ENCODE assay signal across 20 cellular contexts in the genomic region with DNA sequence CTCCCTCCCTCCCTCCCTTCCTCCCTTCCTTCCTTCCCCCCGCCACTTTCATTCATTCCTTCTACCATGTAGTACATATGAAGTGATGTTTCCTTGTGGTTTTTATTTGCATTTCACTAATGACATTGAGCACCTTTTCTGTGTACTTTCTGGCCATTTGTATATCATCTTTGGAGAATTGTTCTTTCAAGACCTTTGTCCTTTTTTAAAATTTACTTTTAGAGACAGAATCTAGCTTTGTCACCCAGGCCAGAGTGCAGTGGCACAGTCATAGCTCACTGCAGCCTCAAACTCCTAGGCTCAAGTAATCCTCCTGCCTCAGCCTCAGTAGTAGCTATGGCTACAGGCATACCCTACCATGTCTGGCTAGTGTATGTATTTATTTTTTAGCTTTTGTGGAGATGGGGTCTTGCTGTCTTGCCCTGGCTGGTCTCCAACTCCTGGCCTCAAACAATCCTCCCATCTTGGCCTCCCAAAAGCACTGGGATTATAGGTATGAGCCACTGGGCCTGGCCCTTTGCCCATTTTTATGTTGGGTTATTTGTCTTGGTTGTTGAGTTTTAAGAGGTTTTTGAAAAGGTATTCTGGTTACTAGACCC. TPM values are rescaled to one million over a fixed set of nuclear protein-coding genes. Genes with fewer than 3 reads are reported as not detected.
DNase-seq lines count a peak whose midpoint lies in the region; ATAC-seq and TF ChIP-seq lines count a peak whose summit lies in the region.
"Had no signal": no experiment of that assay in that cellular context is flagged by ENCODE, and none has a peak within 500 bp of the region (broad histone marks: within the 10 kb centered on the region; RNA-seq: fewer than 3 reads in every experiment).

No MANE protein-coding gene starts in this region.

- H3K4me3 ChIP-seq in osteoblast (ENCODE audit: insufficient read depth, low read length) (no peak overlapping the region), BE2C (ENCODE audit: low read depth, low read length) (no peak overlapping the region)
- H3K4me3 ChIP-seq: body of pancreas, dorsolateral prefrontal cortex, hepatocyte, tibial artery had no signal

- CTCF ChIA-PET in activated CD4-positive, alpha-beta T cell treated with anti-CD3 and anti-CD28 coated beads, Interleukin-2, amount 10 ng/mL, durations not matched to agents 7 days and 5 days (lab: Charles Lee) = interaction anchor here (0.9 kb wide), 1 partner anchor 12 kb away, joined by 3 read pairs; no protein-coding TSS in a partner anchor

- no peaks in the 10 kb centered on the region for H3K9me3 ChIP-seq in osteoblast (ENCODE audit: low read depth, low read length)
- H3K9me3 ChIP-seq in BE2C = no peaks in the 10 kb centered on the region
- H3K9me3 ChIP-seq: body of pancreas, neutrophil, tibial artery had no signal

- no peak overlapping the region for H3K4me3 Mint-ChIP-seq in activated CD4-positive, alpha-beta T cell treated with anti-CD3 and anti-CD28 coated beads, Interleukin-2, amount 10 ng/mL, durations not matched to agents 7 days and 5 days
- no peak overlapping the region for H3K4me3 Mint-ChIP-seq in T-helper 2 cell treated with Interferon-gamma antibody and Interleukin-4, amounts not matched to agents 5 μg/mL and 100 μg/mL, for 36 hours
- H3K4me3 Mint-ChIP-seq: CD4-positive, alpha-beta T cell had no signal

- peak overlapping the region; percentile 9 for H3K4me2 ChIP-seq in osteoblast (ENCODE audit: insufficient read depth, low read length)
- H3K4me2 ChIP-seq: hepatocyte had no signal

- POLR2A ChIA-PET in activated CD4-positive, alpha-beta T cell treated with anti-CD3 and anti-CD28 coated beads, Interleukin-2, amount 10 ng/mL, durations not matched to agents 7 days and 5 days (lab: Charles Lee) = no interaction called here

- TF ChIP-seq CTCF in osteoblast (IDR thresholded peaks at IDR 0.05; ENCODE audit: extremely low read depth, low read depth, low read length) = no peak
- no peak for TF ChIP-seq CTCF in BE2C (IDR thresholded peaks at IDR 0.05; ENCODE audit: low read depth, low read length)

- H2AFZ ChIP-seq in osteoblast (ENCODE audit: low read length) = no peak overlapping the region
- H2AFZ ChIP-seq: hepatocyte had no signal

- peak; percentile 41 for ATAC-seq in HG02610 (IDR thresholded peaks at IDR 0.05; ENCODE audit: unreplicated experiment)
- ATAC-seq: body of pancreas had no signal

- H3K4me1 ChIP-seq in osteoblast (ENCODE audit: insufficient read depth, low read length) (peaks cover 7% of the 10 kb centered on the region), BE2C (no peaks in the 10 kb centered on the region)
- H3K4me1 ChIP-seq: body of pancreas had no signal

- no peaks in the 10 kb centered on the region for H4K20me1 ChIP-seq in osteoblast (ENCODE audit: insufficient read depth, low read length)

- peaks cover 13% of the 10 kb centered on the region for H3K36me3 Mint-ChIP-seq in activated CD4-positive, alpha-beta T cell treated with anti-CD3 and anti-CD28 coated beads, Interleukin-2, amount 10 ng/mL, durations not matched to agents 7 days and 5 days (ENCODE audit: low read depth)
- H3K36me3 Mint-ChIP-seq in T-helper 2 cell treated with Interferon-gamma antibody and Interleukin-4, amounts not matched to agents 5 μg/mL and 100 μg/mL, for 36 hours (ENCODE audit: low read depth) = peaks cover 25% of the 10 kb centered on the region

- peak overlapping the region; percentile 61 for H3K27ac ChIP-seq in osteoblast (ENCODE audit: low read depth, low read length)
- H3K27ac ChIP-seq: body of pancreas, hepatocyte, neutrophil, tibial artery had no signal

- H3K27me3 Mint-ChIP-seq in activated CD4-positive, alpha-beta T cell treated with anti-CD3 and anti-CD28 coated beads, Interleukin-2, amount 10 ng/mL, durations not matched to agents 7 days and 5 days = no peaks in the 10 kb centered on the region
- no peaks in the 10 kb centered on the region for H3K27me3 Mint-ChIP-seq in T-helper 2 cell treated with Interferon-gamma antibody and Interleukin-4, amounts not matched to agents 5 μg/mL and 100 μg/mL, for 36 hours (ENCODE audit: low read depth)
- H3K27me3 Mint-ChIP-seq: CD4-positive, alpha-beta T cell had no signal

- H3K4me1 Mint-ChIP-seq in activated CD4-positive, alpha-beta T cell treated with anti-CD3 and anti-CD28 coated beads, Interleukin-2, amount 10 ng/mL, durations not matched to agents 7 days and 5 days = peaks cover 8% of the 10 kb centered on the region
- peaks cover 7% of the 10 kb centered on the region for H3K4me1 Mint-ChIP-seq in T-helper 2 cell treated with Interferon-gamma antibody and Interleukin-4, amounts not matched to agents 5 μg/mL and 100 μg/mL, for 36 hours (ENCODE audit: low read depth)

- peak overlapping the region; percentile 26 for H3K27ac Mint-ChIP-seq in activated CD4-positive, alpha-beta T cell treated with anti-CD3 and anti-CD28 coated beads, Interleukin-2, amount 10 ng/mL, durations not matched to agents 7 days and 5 days
- peak overlapping the region; percentile 73 for H3K27ac Mint-ChIP-seq in T-helper 2 cell treated with Interferon-gamma antibody and Interleukin-4, amounts not matched to agents 5 μg/mL and 100 μg/mL, for 36 hours
- H3K27ac Mint-ChIP-seq: CD4-positive, alpha-beta T cell had no signal

- no peak for DNase-seq in activated CD4-positive, alpha-beta T cell treated with anti-CD3 and anti-CD28 coated beads, Interleukin-2, amount 10 ng/mL, durations not matched to agents 7 days and 5 days
- DNase-seq in activated CD4-positive, alpha-beta T cell treated with anti-CD3 and anti-CD28 coated beads, Interleukin-2, amount 50 U/mL, for 4 hours = no peak
- no peak for DNase-seq in T-helper 2 cell treated with Interferon-gamma antibody and Interleukin-4, amounts not matched to agents 5 μg/mL and 100 μg/mL, for 36 hours (ENCODE audit: low spot score)
- DNase-seq in osteoblast (ENCODE audit: insufficient read length, low spot score, missing footprints) (no peak), NCI-H1417 (lab: John Stamatoyannopoulos, UW) (no peak), NCI-H345 (lab: John Stamatoyannopoulos, UW) (no peak), BE2C (no peak)
- DNase-seq: 8988T; activated naive CD4-positive, alpha-beta T cell treated with anti-CD3 and anti-CD28 coated beads, Interleukin-2, amount 50 U/mL, for 16 hours; body of pancreas; CD4-positive, alpha-beta T cell; DND-41; dorsolateral prefrontal cortex; mesendoderm; NCI-H146; stimulated activated CD4-positive, alpha-beta T cell treated with anti-CD3 and anti-CD28 coated beads, Interleukin-4, amount 100 ng/mL, for 24 hours; tibial artery had no signal

- no peaks in the 10 kb centered on the region for H3K9me3 Mint-ChIP-seq in activated CD4-positive, alpha-beta T cell treated with anti-CD3 and anti-CD28 coated beads, Interleukin-2, amount 10 ng/mL, durations not matched to agents 7 days and 5 days
- H3K9me3 Mint-ChIP-seq in T-helper 2 cell treated with Interferon-gamma antibody and Interleukin-4, amounts not matched to agents 5 μg/mL and 100 μg/mL, for 36 hours = no peaks in the 10 kb centered on the region
- H3K9me3 Mint-ChIP-seq: CD4-positive, alpha-beta T cell had no signal

- H3K79me2 ChIP-seq in osteoblast (ENCODE audit: insufficient read depth, low read length) = peaks cover 7% of the 10 kb centered on the region
- H3K79me2 ChIP-seq: hepatocyte had no signal

- peaks cover 10% of the 10 kb centered on the region for H3K36me3 ChIP-seq in osteoblast (ENCODE audit: insufficient read depth, low read length)
- H3K36me3 ChIP-seq in BE2C = no peaks in the 10 kb centered on the region; the same call in 1 of the 2 replicates

- H3K27me3 ChIP-seq in osteoblast (ENCODE audit: insufficient read depth, low read length) = no peaks in the 10 kb centered on the region
- H3K27me3 ChIP-seq in BE2C = no peaks in the 10 kb centered on the region
- H3K27me3 ChIP-seq: body of pancreas, dorsolateral prefrontal cortex, hepatocyte, neutrophil, tibial artery had no signal

RNA-seq across cellular contexts. Expression of gene CTDSPL2, which starts 42.0 kb away (rescaled TPM):
- 10 to 100 TPM; 76.1 to 88.2 TPM for total RNA-seq in activated CD4-positive, alpha-beta T cell treated with anti-CD3 and anti-CD28 coated beads, Interleukin-2, amount 10 ng/mL, durations not matched to agents 7 days and 5 days
- 59.5 and 75.3 TPM in 2 replicates for total RNA-seq in osteoblast
- 48.1 TPM for polyA plus RNA-seq in BE2C (2012; ENCODE audit: insufficient read depth, insufficient read length, low read depth)
